In the genomic region with DNA sequence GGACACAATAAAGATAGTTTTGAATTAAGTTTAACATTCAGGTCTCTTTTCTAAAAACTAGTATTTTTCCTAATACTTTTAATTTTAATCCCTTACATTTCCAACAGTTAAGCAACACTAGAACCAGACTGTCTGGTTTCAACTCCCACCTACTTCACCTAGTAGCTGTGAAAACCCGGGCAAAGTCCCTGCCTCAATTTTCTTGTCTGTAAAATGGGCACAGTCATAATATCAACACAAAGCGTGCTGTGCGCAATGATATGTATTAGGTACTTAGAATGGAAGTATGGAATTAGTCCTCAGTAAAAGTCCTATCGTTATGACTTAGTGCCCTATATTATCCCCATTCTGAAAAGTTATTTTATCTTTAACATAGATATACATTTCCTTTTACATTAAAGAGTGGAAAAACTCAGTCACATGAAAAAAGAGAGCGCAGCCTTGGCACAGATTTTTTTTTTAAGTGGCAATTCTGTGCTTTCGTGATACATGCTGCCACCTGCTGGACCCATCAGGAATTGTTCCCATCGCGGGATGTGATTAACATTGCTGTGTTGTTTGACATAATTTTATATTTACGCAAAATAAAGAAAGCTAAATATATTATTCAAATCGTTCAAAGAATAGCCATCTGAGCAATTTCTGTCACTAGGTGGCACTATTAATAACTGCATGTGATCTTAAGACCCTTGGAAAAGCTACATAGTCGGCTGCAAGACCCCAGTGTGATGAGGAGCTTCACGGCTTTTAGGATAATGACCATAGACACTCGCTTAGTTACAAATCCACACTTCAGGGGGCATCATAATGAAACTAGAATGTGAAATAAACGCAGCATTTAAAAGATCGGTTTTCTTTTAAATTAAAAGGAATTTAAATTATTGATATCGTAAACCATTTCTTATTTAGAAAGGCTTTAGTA, we compare ENCODE assay signal across 9 cellular contexts. TPM values are rescaled to one million over a fixed set of nuclear protein-coding genes. Genes with fewer than 3 reads are reported as not detected.
DNase-seq lines count a peak whose midpoint lies in the region; ATAC-seq and TF ChIP-seq lines count a peak whose summit lies in the region.
"Had no signal": no experiment of that assay in that cellular context is flagged by ENCODE, and none has a peak within 500 bp of the region (broad histone marks: within the 10 kb centered on the region; RNA-seq: fewer than 3 reads in every experiment).

No MANE protein-coding gene starts in this region.

- TF ChIP-seq CTCF in neutrophil (IDR thresholded peaks at IDR 0.05) (peak; percentile 44), thoracic aorta (IDR thresholded peaks at IDR 0.05) (peak; percentile 70)

- ATAC-seq in HG03342 (IDR thresholded peaks at IDR 0.05; ENCODE audit: unreplicated experiment) (peak; percentile 59), thoracic aorta (ENCODE audit: insufficient number of reproducible peaks, low FRiP score, low read depth) (no peak)

- peak; percentile 52 for DNase-seq in NCI-H1436 (lab: John Stamatoyannopoulos, UW)
- no peak for DNase-seq in NCI-H1436 treated with DMSO at 0.1 percent for 48 hours (lab: John Stamatoyannopoulos, UW)
- peak; percentile 31 for DNase-seq in NCI-H82 treated with DMSO at 0.1 percent for 48 hours (lab: John Stamatoyannopoulos, UW; ENCODE audit: unreplicated experiment)
- peak; percentile 32 for DNase-seq in activated T-cell treated with anti-CD3 and anti-CD28 coated beads for 48 hours (ENCODE audit: low read depth)
- DNase-seq in fibroblast of peridontal ligament (ENCODE audit: extremely low read depth) = peak; percentile 57
- DNase-seq in thoracic aorta (ENCODE audit: low spot score) = no peak

- no peaks in the 10 kb centered on the region for H3K27me3 ChIP-seq in neutrophil
- H3K27me3 ChIP-seq in thoracic aorta (replicated peaks; ENCODE audit: insufficient read depth) = no peaks in the 10 kb centered on the region
- H3K27me3 ChIP-seq: BLaER1 treated with 17β-estradiol and CSF1 and Interleukin-3, amounts not matched to agents 10 nM and 100 nM had no signal

- H3K36me3 ChIP-seq in neutrophil = no peaks in the 10 kb centered on the region
- no peaks in the 10 kb centered on the region for H3K36me3 ChIP-seq in thoracic aorta
- H3K36me3 ChIP-seq: BLaER1 treated with 17β-estradiol and CSF1 and Interleukin-3, amounts not matched to agents 10 nM and 100 nM had no signal

- no peak overlapping the region for H3K27ac ChIP-seq in neutrophil
- no peak overlapping the region for H3K27ac ChIP-seq in thoracic aorta
- H3K27ac ChIP-seq: BLaER1 treated with 17β-estradiol and CSF1 and Interleukin-3, amounts not matched to agents 10 nM and 100 nM had no signal

- H3K4me1 ChIP-seq in neutrophil (ENCODE audit: control insufficient read depth in 1 of 2, insufficient read depth in 1 of 2, low read depth in 1 of 2, low read length in 1 of 2) (no peaks in the 10 kb centered on the region), thoracic aorta (ENCODE audit: control insufficient read depth in 1 of 2, low read depth in 2 of 2) (no peaks in the 10 kb centered on the region)
- H3K4me1 ChIP-seq: BLaER1 treated with 17β-estradiol and CSF1 and Interleukin-3, amounts not matched to agents 10 nM and 100 nM had no signal

- H3K4me3 ChIP-seq in neutrophil (ENCODE audit: low read depth in 1 of 2, low read length in 1 of 2) (no peak overlapping the region), thoracic aorta (no peak overlapping the region)
- H3K4me3 ChIP-seq: BLaER1 treated with 17β-estradiol and CSF1 and Interleukin-3, amounts not matched to agents 10 nM and 100 nM had no signal

- no peaks in the 10 kb centered on the region for H3K9me3 ChIP-seq in neutrophil
- no peaks in the 10 kb centered on the region for H3K9me3 ChIP-seq in thoracic aorta

RNA-seq across cellular contexts. Expression of gene LIG4, which starts 59.9 kb away (rescaled TPM):
- total RNA-seq in thoracic aorta = 10 to 100 TPM in 1 of 2 donors, 1 to 10 TPM in 1; 7.8 to 11.9 TPM

Comparison
In these comparisons a context has a peak if more than half of its experiments do, and no peak if none do; other contexts are left out.
1. DNase-seq: peak in NCI-H1436 (single experiment), NCI-H82 treated with DMSO at 0.1 percent for 48 hours (single experiment), activated T-cell treated with anti-CD3 and anti-CD28 coated beads for 48 hours (single experiment) and fibroblast of peridontal ligament (single experiment); none in NCI-H1436 treated with DMSO at 0.1 percent for 48 hours (single experiment) and thoracic aorta (single experiment).